In genomic region chr6:170459451-170459850, GRCh38 we compare ENCODE assay signal across 8 cellular contexts.
DNase-seq lines count a peak whose midpoint lies in the region; ATAC-seq and TF ChIP-seq lines count a peak whose summit lies in the region.

No MANE protein-coding gene starts in this region.

- H3K27me3 ChIP-seq in heart left ventricle (no peaks in the 10 kb centered on the region), tibial nerve (no peaks in the 10 kb centered on the region)

- H3K9me3 Mint-ChIP-seq in WTC11 = no peaks in the 10 kb centered on the region

- ATAC-seq in heart left ventricle (peak in 1 of 4 donors; percentile 24), HG02973 (IDR thresholded peaks at IDR 0.05; ENCODE audit: unreplicated experiment) (peak; percentile 88), T-helper 17 cell (no peak), WTC11 (no peak)

- POLR2A ChIA-PET in WTC11 (lab: Charles Lee) = no interaction called here

- no peak for TF ChIP-seq POLR2A in heart left ventricle (IDR thresholded peaks at IDR 0.05)
- TF ChIP-seq POLR2A in tibial nerve (IDR thresholded peaks at IDR 0.05) = no peak

- H3K27me3 Mint-ChIP-seq in T-helper 17 cell (peaks cover 23% of the 10 kb centered on the region), WTC11 (ENCODE audit: low read depth) (no peaks in the 10 kb centered on the region)

- H3K4me1 ChIP-seq in heart left ventricle = peaks cover 0 to 18% (median 5%) of the 10 kb centered on the region in 12 donors
- H3K4me1 ChIP-seq in tibial nerve = peaks cover 0 to 11% (median 9%) of the 10 kb centered on the region in 4 donors

- TF ChIP-seq EP300 in tibial nerve (IDR thresholded peaks at IDR 0.05) = no peak

- H3K36me3 Mint-ChIP-seq in T-helper 17 cell (ENCODE audit: low read depth) = no peaks in the 10 kb centered on the region
- no peaks in the 10 kb centered on the region for H3K36me3 Mint-ChIP-seq in WTC11

- CTCF ChIA-PET in WTC11 (lab: Charles Lee) = no interaction called here

- H3K9me3 ChIP-seq in heart left ventricle = no peaks in the 10 kb centered on the region
- H3K9me3 ChIP-seq in T-helper 17 cell (ENCODE audit: control insufficient read depth, low read length, poor library complexity, severe bottlenecking) = no peaks in the 10 kb centered on the region
- no peaks in the 10 kb centered on the region for H3K9me3 ChIP-seq in tibial nerve

- H3K36me3 ChIP-seq in heart left ventricle (no peaks in the 10 kb centered on the region), tibial nerve (no peaks in the 10 kb centered on the region)

- WGBS in heart left ventricle, 4 donors = 40 to 55% (median 43%) methylated on average over 5 to 6 of the region's 6 CpGs
- 49 to 54% methylated on average over 6 of the region's 6 CpGs for WGBS in tibial nerve, 2 donors

- H3K4me3 ChIP-seq in heart left ventricle (peak overlapping the region in 9 of 12 donors; percentile 7 to 51 (median 39)), tibial nerve (peak overlapping the region in 1 of 4 donors; percentile 29)

- H3K27ac ChIP-seq in heart left ventricle (no peak overlapping the region), tibial nerve (no peak overlapping the region)

- TF ChIP-seq CTCF in heart left ventricle (IDR thresholded peaks at IDR 0.05) (no peak), tibial nerve (IDR thresholded peaks at IDR 0.05) (no peak), WTC11 (IDR thresholded peaks at IDR 0.05) (no peak)

- peak in 1 of 5 donors; percentile 35 for DNase-seq in heart left ventricle
- DNase-seq in cardiac septum (ENCODE audit: low spot score) = no peak
- DNase-seq in T-helper 17 cell = no peak
- peak; percentile 14 for DNase-seq in germinal center (ENCODE audit: low spot score)
- no peak for DNase-seq in tibial nerve (ENCODE audit: low spot score in 2 of 2)
- DNase-seq in WTC11 (ENCODE audit: low spot score) = no peak
- DNase-seq in NCI-H1930 (lab: John Stamatoyannopoulos, UW) = no peak

- peak overlapping the region; percentile 55 for H3K4me3 Mint-ChIP-seq in T-helper 17 cell
- no peak overlapping the region for H3K4me3 Mint-ChIP-seq in WTC11

- peaks cover 7% of the 10 kb centered on the region for H3K4me1 Mint-ChIP-seq in T-helper 17 cell
- H3K4me1 Mint-ChIP-seq in WTC11 = peaks cover 4% of the 10 kb centered on the region; the same call in 1 of the 2 replicates

- intact Hi-C loops in heart left ventricle (cut with DNase I) (no loop called here), cardiac septum (cut with DNase I) (no loop called here)

- H3K27ac Mint-ChIP-seq in T-helper 17 cell = peak overlapping the region; percentile 29
- H3K27ac Mint-ChIP-seq in WTC11 = no peak overlapping the region

TF ChIP-seq in WTC11, 78 proteins besides CTCF, POLR2A, EP300 and RAD21:
- TF ChIP-seq ZNF281 (CRISPR knock-in tag; IDR thresholded peaks at IDR 0.05) (no peak), IRF2 (CRISPR knock-in tag; IDR thresholded peaks at IDR 0.05; ENCODE audit: borderline replicate concordance, low read depth) (no peak), SOX15 (CRISPR knock-in tag; IDR thresholded peaks at IDR 0.05) (no peak), ZNF121 (CRISPR knock-in tag; IDR thresholded peaks at IDR 0.05) (no peak), FOXP1 (CRISPR knock-in tag; IDR thresholded peaks at IDR 0.05; ENCODE audit: borderline replicate concordance) (no peak), CREM (CRISPR knock-in tag; IDR thresholded peaks at IDR 0.05) (no peak), ZNF532 (CRISPR knock-in tag; IDR thresholded peaks at IDR 0.05; ENCODE audit: borderline replicate concordance) (no peak), ZBTB21 (CRISPR knock-in tag; IDR thresholded peaks at IDR 0.05; ENCODE audit: borderline replicate concordance) (no peak), NFYB (CRISPR knock-in tag; conservative IDR thresholded peaks at IDR 0.05; ENCODE audit: low read depth) (no peak), IRF1 (CRISPR knock-in tag; IDR thresholded peaks at IDR 0.05) (no peak)
